In genomic region chr2:218295029-218295428, GRCh38 we compare ENCODE assay signal across 11 cellular contexts. TPM values are rescaled to one million over a fixed set of nuclear protein-coding genes. Genes with fewer than 3 reads are reported as not detected.
A peak's percentile ranks its signal among the peaks of the same experiment; 100 is the strongest.
DNase-seq lines count a peak whose midpoint lies in the region; ATAC-seq and TF ChIP-seq lines count a peak whose summit lies in the region.
"Had no signal": no experiment of that assay in that cellular context is flagged by ENCODE, and none has a peak within 500 bp of the region (broad histone marks: within the 10 kb centered on the region; RNA-seq: fewer than 3 reads in every experiment).

No MANE protein-coding gene starts in this region.

- no peaks in the 10 kb centered on the region for H3K27me3 Mint-ChIP-seq in naive B cell

- H3K4me3 ChIP-seq in heart left ventricle, result no peak overlapping the region
- no peak overlapping the region for H3K4me3 ChIP-seq in colonic mucosa
- H3K4me3 ChIP-seq in aorta (ENCODE audit: low read length in 2 of 2), result no peak overlapping the region

- no peaks in the 10 kb centered on the region for H3K36me3 Mint-ChIP-seq in naive B cell

- H3K36me3 ChIP-seq in heart left ventricle, result no peaks in the 10 kb centered on the region
- H3K36me3 ChIP-seq in colonic mucosa, result no peaks in the 10 kb centered on the region
- H3K36me3 ChIP-seq in aorta (ENCODE audit: control insufficient read depth in 1 of 2, insufficient read depth in 2 of 2, low read length in 1 of 2), result no peaks in the 10 kb centered on the region
- H3K36me3 ChIP-seq: brain microvascular endothelial cell had no signal

- no peaks in the 10 kb centered on the region for H3K9me3 Mint-ChIP-seq in naive B cell

- H3K4me1 Mint-ChIP-seq in naive B cell, result peaks cover 36 to 48% (median 42%) of the 10 kb centered on the region in 3 donors

- intact Hi-C loops in Right ventricle myocardium superior (cut with DNase I) (no loop called here), heart left ventricle (cut with DNase I) (loop anchor here in 2 of 10 donors (10.0 kb wide), 1 partner anchor 170 kb away; no protein-coding TSS in a partner anchor), colonic mucosa (cut with DNase I) (no loop called here), aorta (cut with DNase I) (no loop called here)

- TF ChIP-seq CTCF in heart left ventricle (IDR thresholded peaks at IDR 0.05), result no peak
- no peak for TF ChIP-seq CTCF in colonic mucosa (IDR thresholded peaks at IDR 0.05)

- H3K27ac ChIP-seq in heart left ventricle (peak overlapping the region in 2 of 12 donors; percentile 8), colonic mucosa (peak overlapping the region; percentile 33), aorta (ENCODE audit: low read depth in 1 of 2, low read length in 2 of 2) (peak overlapping the region; percentile 89 to 97)
- H3K27ac ChIP-seq: brain microvascular endothelial cell had no signal

- H3K27me3 ChIP-seq in heart left ventricle (no peaks in the 10 kb centered on the region), colonic mucosa (no peaks in the 10 kb centered on the region), aorta (ENCODE audit: control insufficient read depth in 1 of 2, insufficient read depth in 2 of 2, low read length in 1 of 2) (no peaks in the 10 kb centered on the region)
- H3K27me3 ChIP-seq: brain microvascular endothelial cell had no signal

- TF ChIP-seq POLR2A in heart left ventricle (IDR thresholded peaks at IDR 0.05), result no peak

- no peak overlapping the region for H3K4me3 Mint-ChIP-seq in naive B cell

- H3K9ac ChIP-seq in colonic mucosa (ENCODE audit: low read depth in 2 of 2, low read length in 2 of 2), result peak overlapping the region in 1 of 2 donors; percentile 51

- H3K9me3 ChIP-seq in heart left ventricle (no peaks in the 10 kb centered on the region), colonic mucosa (no peaks in the 10 kb centered on the region), aorta (ENCODE audit: control insufficient read depth, low read length) (no peaks in the 10 kb centered on the region)

- no peak for ATAC-seq in Right ventricle myocardium superior (ENCODE audit: poor library complexity)
- ATAC-seq in heart left ventricle, result no peak
- ATAC-seq in naive B cell (ENCODE audit: low read depth in 2 of 2), result no peak
- no peak for ATAC-seq in aorta (ENCODE audit: low FRiP score)
- ATAC-seq in HG02852 (IDR thresholded peaks at IDR 0.05; ENCODE audit: unreplicated experiment), result no peak

- 63 to 80% (median 67%) methylated on average over 7 of the region's 7 CpGs for WGBS in heart left ventricle, 4 donors
- 4 to 7% methylated on average over 7 of the region's 7 CpGs for WGBS in aorta, 2 donors

- H3K4me1 ChIP-seq in heart left ventricle (peaks cover 2 to 44% (median 25%) of the 10 kb centered on the region in 12 donors), colonic mucosa (peaks cover 5% of the 10 kb centered on the region), aorta (ENCODE audit: control insufficient read depth in 1 of 2, insufficient read depth in 2 of 2, low read length in 2 of 2) (peaks cover 0 to 3% of the 10 kb centered on the region in 2 donors)

- DNase-seq in Right ventricle myocardium superior (peak; percentile 18), heart left ventricle (no peak), colonic mucosa (no peak), naive B cell (no peak), aorta (no peak), COLO668 (lab: John Stamatoyannopoulos, UW; ENCODE audit: unreplicated experiment) (no peak)
- DNase-seq in activated effector memory CD4-positive, alpha-beta T cell treated with Interleukin-2 at 50 U/mL for 16 hours, result no peak
- DNase-seq: brain microvascular endothelial cell; NCI-H2171 treated with DMSO at 0.1 percent for 48 hours; stimulated activated CD4-positive, alpha-beta T cell treated with anti-CD3 and anti-CD28 coated beads, Interleukin-4, amount 100 ng/mL, for 1 hour had no signal

- H3K27ac Mint-ChIP-seq in naive B cell, result peak overlapping the region in 5 of 6 donors; percentile 36 to 87 (median 53)

RNA-seq across cellular contexts. Expression of gene TMBIM1, which starts 2.7 kb away (rescaled TPM):
- total RNA-seq in Right ventricle myocardium superior (117 TPM), heart left ventricle (100 to 1,000 TPM in 7 of 9 donors, 10 to 100 TPM in 2; 89.1 to 173 (median 126) TPM), colonic mucosa (100 to 1,000 TPM; 273 to 375 TPM), aorta (100 to 1,000 TPM; 264 to 294 TPM)
- polyA plus RNA-seq in heart left ventricle (100 to 1,000 TPM in 1 of 2 donors, 10 to 100 TPM in 1; 41.8 to 208 TPM), naive B cell (ENCODE audit: low read depth in 6 of 6) (100 to 1,000 TPM in 4 of 6 donors, 10 to 100 TPM in 2; 72.6 to 137 (median 108) TPM), aorta (100 to 1,000 TPM; 100 to 159 TPM)

RNA-seq across cellular contexts. Expression of gene PNKD, which starts 24.7 kb away (rescaled TPM):
- 72.9 TPM for total RNA-seq in Right ventricle myocardium superior
- total RNA-seq in heart left ventricle, result 10 to 100 TPM; 53.8 to 78.7 (median 72.5) TPM
- polyA plus RNA-seq in heart left ventricle, result 100 to 1,000 TPM in 1 of 2 donors, 10 to 100 TPM in 1; 54.6 to 146 TPM
- total RNA-seq in colonic mucosa, result 100 to 1,000 TPM; 109 to 136 TPM
- 100 to 1,000 TPM in 5 of 6 donors, 10 to 100 TPM in 1; 99.4 to 143 (median 127) TPM for polyA plus RNA-seq in naive B cell (ENCODE audit: low read depth in 6 of 6)
- 10 to 100 TPM; 26.9 to 40.2 TPM for total RNA-seq in aorta
- 100 to 1,000 TPM in 1 of 2 donors, 10 to 100 TPM in 1; 91.2 to 108 TPM for polyA plus RNA-seq in aorta

RNA-seq across cellular contexts. Expression of gene AAMP, which starts 25.1 kb away (rescaled TPM):
- 48.4 TPM for total RNA-seq in Right ventricle myocardium superior
- 100 to 1,000 TPM in 2 of 9 donors, 10 to 100 TPM in 7; 51.6 to 127 (median 58.0) TPM for total RNA-seq in heart left ventricle
- polyA plus RNA-seq in heart left ventricle, result 100 to 1,000 TPM in 1 of 2 donors, 10 to 100 TPM in 1; 58.6 to 150 TPM
- 100 to 1,000 TPM in 1 of 2 donors, 10 to 100 TPM in 1; 96.1 to 137 TPM for total RNA-seq in colonic mucosa
- polyA plus RNA-seq in naive B cell (ENCODE audit: low read depth in 6 of 6), result 100 to 1,000 TPM in 2 of 6 donors, 10 to 100 TPM in 4; 80.7 to 109 (median 96.4) TPM
- total RNA-seq in aorta, result 10 to 100 TPM; 50.8 to 54.7 TPM
- 10 to 100 TPM; 59.2 to 80.9 TPM for polyA plus RNA-seq in aorta

RNA-seq across cellular contexts. Expression of gene GPBAR1, which starts 34.2 kb away (rescaled TPM):
- total RNA-seq in Right ventricle myocardium superior (1.8 TPM), heart left ventricle (1 to 10 TPM in 6 of 9 donors, under 1 TPM in 3; 0.52 to 4.7 (median 1.2) TPM), colonic mucosa (1 to 10 TPM; 1.1 to 1.3 TPM), aorta (1 to 10 TPM; 1.6 to 3.7 TPM)
- polyA plus RNA-seq in heart left ventricle (1 to 10 TPM in 1 of 2 donors, under 1 TPM in 1; 1.00 to 1.8 TPM), naive B cell (ENCODE audit: low read depth in 6 of 6) (1 to 10 TPM in 1 of 6 donors, under 1 TPM in 4, not detected in 1; 0.18 to 1.8 (median 0.33) TPM), aorta (1 to 10 TPM in 1 of 2 donors, under 1 TPM in 1; 0.46 to 3.1 TPM)
